ENCODE assay signal across 8 cellular contexts in genomic region chr17:74453665-74454196, GRCh38. TPM values are rescaled to one million over a fixed set of nuclear protein-coding genes. Genes with fewer than 3 reads are reported as not detected.
DNase-seq lines count a peak whose midpoint lies in the region; ATAC-seq and TF ChIP-seq lines count a peak whose summit lies in the region.

No MANE protein-coding gene starts in this region.

- DNase-seq in AG09319 (ENCODE audit: extremely low read depth, low read depth) = peak; percentile 44
- no peak for DNase-seq in LNCaP clone FGC (ENCODE audit: low read depth)
- DNase-seq in activated T-cell treated with anti-CD3 and anti-CD28 coated beads for 4 hours = peak; percentile 38
- peak; percentile 83 for DNase-seq in glomerular visceral epithelial cell (ENCODE audit: extremely low spot score)
- peak; percentile 50 for DNase-seq in renal cortical epithelial cell (ENCODE audit: low read depth)
- DNase-seq in CD1c-positive myeloid dendritic cell (ENCODE audit: extremely low spot score) = no peak
- DNase-seq in NCI-H510A treated with DMSO at 0.1 percent for 48 hours (lab: John Stamatoyannopoulos, UW) = no peak

- ATAC-seq in GM19324 (IDR thresholded peaks at IDR 0.05; ENCODE audit: low FRiP score, unreplicated experiment) = peak; percentile 81

- H3K4me3 ChIP-seq in LNCaP clone FGC (ENCODE audit: low read depth, low read length) = peak overlapping the region; percentile 57

- no peak for TF ChIP-seq CTCF in AG09319 (IDR thresholded peaks at IDR 0.05; ENCODE audit: low read depth, low read length)
- no peak for TF ChIP-seq CTCF in LNCaP clone FGC (IDR thresholded peaks at IDR 0.05; ENCODE audit: control insufficient read depth, extremely low read depth, insufficient read depth)

RNA-seq across cellular contexts. Expression of gene CD300A, which starts 12.7 kb away (rescaled TPM):
- 0.05 TPM in 1 of 2 replicates, not detected in the other for total RNA-seq in renal cortical epithelial cell

RNA-seq across cellular contexts. Expression of gene GPRC5C, which starts 21.8 kb away (rescaled TPM):
- total RNA-seq in renal cortical epithelial cell = 91.0 and 345 TPM in 2 replicates

Comparison
In these comparisons a context has a peak if more than half of its experiments do, and no peak if none do; other contexts are left out.
1. DNase-seq: peak in AG09319 (single experiment), activated T-cell treated with anti-CD3 and anti-CD28 coated beads for 4 hours (single experiment), glomerular visceral epithelial cell (single experiment) and renal cortical epithelial cell (single experiment); none in LNCaP clone FGC (single experiment), CD1c-positive myeloid dendritic cell (single experiment) and NCI-H510A treated with DMSO at 0.1 percent for 48 hours (single experiment).